21 cellular contexts compared by ENCODE assay signal in the genomic region with DNA sequence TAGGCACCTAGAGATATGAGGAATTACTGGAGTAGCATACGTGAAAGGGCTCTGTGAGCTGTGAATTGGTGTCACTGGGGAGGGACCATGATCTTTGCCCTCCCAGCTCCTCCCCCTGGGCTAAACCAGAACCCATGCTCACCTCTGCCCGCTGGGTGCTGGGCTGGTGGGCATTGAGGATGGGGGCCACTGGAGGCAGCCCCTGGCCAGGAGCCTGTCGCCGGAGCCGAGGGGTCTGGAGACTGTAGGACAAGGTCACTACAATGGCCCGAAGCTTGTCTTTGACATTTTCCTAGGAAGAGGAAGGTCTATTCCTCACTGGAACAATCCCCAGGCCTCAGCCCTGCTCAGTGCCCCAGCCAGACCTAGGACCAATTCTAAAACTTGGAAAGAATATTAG.
"Had no signal": no experiment of that assay in that cellular context is flagged by ENCODE, and none has a peak within 500 bp of the region (broad histone marks: within the 10 kb centered on the region; RNA-seq: fewer than 3 reads in every experiment).

No MANE protein-coding gene starts in this region.

- H3K27ac Mint-ChIP-seq: activated CD4-positive, alpha-beta memory T cell treated with anti-CD3 and anti-CD28 coated beads, Interleukin-2, amount 10 ng/mL, durations not matched to agents 7 days and 5 days; activated naive CD4-positive, alpha-beta T cell treated with anti-CD3 and anti-CD28 coated beads, Interleukin-2, amount 50 U/mL, for 24 hours; T-helper 17 cell had no signal

- DNase-seq: activated CD4-positive, alpha-beta memory T cell treated with anti-CD3 and anti-CD28 coated beads, Interleukin-2, amount 10 ng/mL, durations not matched to agents 7 days and 5 days; activated CD4-positive, alpha-beta T cell treated with anti-CD3 and anti-CD28 coated beads, Interleukin-2, amount 50 U/mL, for 1 hour; activated naive CD4-positive, alpha-beta T cell; activated T-cell treated with anti-CD3 and anti-CD28 coated beads for 4 hours; amygdala; brain microvascular endothelial cell; Karpas-422; MM.1S; NCI-H1105; NCI-H1436; NCI-H187; NCI-H2081; NCI-H446; NCI-H524; SIG-M5; T-helper 17 cell; T-helper 9 cell had no signal

- H3K27me3 Mint-ChIP-seq: activated CD4-positive, alpha-beta memory T cell treated with anti-CD3 and anti-CD28 coated beads, Interleukin-2, amount 10 ng/mL, durations not matched to agents 7 days and 5 days; activated naive CD4-positive, alpha-beta T cell treated with anti-CD3 and anti-CD28 coated beads, Interleukin-2, amount 50 U/mL, for 24 hours had no signal

- ATAC-seq: K562, T-helper 17 cell, WTC11 had no signal

- H3K4me3 ChIP-seq: cardiac muscle cell, K562 had no signal

- H3K27me3 ChIP-seq: brain microvascular endothelial cell, cardiac muscle cell had no signal

- H3K27ac ChIP-seq: brain microvascular endothelial cell, cardiac muscle cell had no signal

- H3K36me3 Mint-ChIP-seq: activated naive CD4-positive, alpha-beta T cell treated with anti-CD3 and anti-CD28 coated beads, Interleukin-2, amount 50 U/mL, for 24 hours had no signal

- H3K4me3 Mint-ChIP-seq: activated CD4-positive, alpha-beta memory T cell treated with anti-CD3 and anti-CD28 coated beads, Interleukin-2, amount 10 ng/mL, durations not matched to agents 7 days and 5 days; activated naive CD4-positive, alpha-beta T cell treated with anti-CD3 and anti-CD28 coated beads, Interleukin-2, amount 50 U/mL, for 24 hours; T-helper 17 cell; WTC11 had no signal

- H3K36me3 ChIP-seq: brain microvascular endothelial cell had no signal

- H3K4me1 Mint-ChIP-seq: activated CD4-positive, alpha-beta memory T cell treated with anti-CD3 and anti-CD28 coated beads, Interleukin-2, amount 10 ng/mL, durations not matched to agents 7 days and 5 days; activated naive CD4-positive, alpha-beta T cell treated with anti-CD3 and anti-CD28 coated beads, Interleukin-2, amount 50 U/mL, for 24 hours; WTC11 had no signal

- H3K9me3 Mint-ChIP-seq: activated CD4-positive, alpha-beta memory T cell treated with anti-CD3 and anti-CD28 coated beads, Interleukin-2, amount 10 ng/mL, durations not matched to agents 7 days and 5 days; activated naive CD4-positive, alpha-beta T cell treated with anti-CD3 and anti-CD28 coated beads, Interleukin-2, amount 50 U/mL, for 24 hours; WTC11 had no signal
